Comparison of ENCODE assay signal across 8 cellular contexts in the genomic region with DNA sequence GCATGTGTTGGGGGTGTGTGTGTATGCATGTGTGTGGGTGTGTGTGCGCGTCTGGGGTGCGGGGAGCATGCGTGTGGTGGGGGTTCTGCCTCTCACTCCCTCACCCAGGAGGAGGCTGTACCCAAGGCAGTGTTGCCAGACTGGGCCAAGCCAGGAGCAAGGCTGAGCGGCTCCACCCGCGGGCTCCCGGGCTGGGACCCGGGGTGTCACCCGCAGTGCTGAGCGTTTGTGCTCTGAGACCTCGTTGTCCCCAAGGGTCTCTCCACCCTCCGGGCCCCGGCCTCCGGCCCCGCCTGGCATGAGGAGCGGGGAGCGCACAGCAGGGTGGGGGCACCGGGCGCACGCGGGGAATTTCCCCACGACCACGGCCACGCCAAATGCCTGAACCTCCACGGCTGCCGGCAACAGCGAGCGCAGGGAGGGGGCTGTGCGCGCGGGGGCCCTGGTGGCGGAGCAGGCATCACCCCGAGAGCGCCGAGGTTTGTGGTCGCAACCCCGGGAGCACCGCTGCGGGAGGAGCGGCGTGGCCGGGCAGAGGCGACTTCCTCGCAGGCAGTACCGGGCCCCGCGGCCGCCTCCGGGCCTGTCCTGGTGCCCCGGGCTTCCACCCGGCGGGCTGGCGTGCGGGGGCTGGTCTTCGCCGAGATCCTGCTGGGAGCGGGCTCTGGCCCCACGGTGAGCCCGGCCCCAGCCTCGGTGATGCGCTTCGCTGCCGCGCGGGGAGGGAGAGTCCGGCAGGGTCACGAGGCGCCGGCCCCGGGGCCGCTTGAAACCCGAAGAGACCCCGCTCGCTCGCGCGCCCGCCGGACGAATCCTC. TPM values are rescaled to one million over a fixed set of nuclear protein-coding genes. Genes with fewer than 3 reads are reported as not detected.
DNase-seq lines count a peak whose midpoint lies in the region; ATAC-seq and TF ChIP-seq lines count a peak whose summit lies in the region.

No MANE protein-coding gene starts in this region.

- CTCF ChIA-PET in CD4-positive, alpha-beta T cell (lab: Charles Lee), result no interaction called here

- peaks cover 5% of the 10 kb centered on the region for H3K36me3 Mint-ChIP-seq in CD4-positive, alpha-beta T cell (ENCODE audit: low read depth)

- H3K4me1 Mint-ChIP-seq in CD4-positive, alpha-beta T cell (ENCODE audit: low read depth), result peaks cover 10% of the 10 kb centered on the region

- peaks cover 33% of the 10 kb centered on the region for H3K27me3 ChIP-seq in CD4-positive, alpha-beta T cell (ENCODE audit: control insufficient read depth, insufficient read depth, low read length)
- peaks cover 16% of the 10 kb centered on the region for H3K27me3 ChIP-seq in RWPE2 (ENCODE audit: insufficient read depth, poor library complexity, severe bottlenecking)
- no peaks in the 10 kb centered on the region for H3K27me3 ChIP-seq in endocrine pancreas (ENCODE audit: control insufficient read depth, insufficient read depth, low read length)
- H3K27me3 ChIP-seq in HAP-1 (ENCODE audit: low read depth), result no peaks in the 10 kb centered on the region

- peak; percentile 57 for ATAC-seq in CD4-positive, alpha-beta T cell (ENCODE audit: poor library complexity)
- ATAC-seq in RWPE2 (ENCODE audit: low read depth) (peak; percentile 69), mucosa of descending colon (peak; percentile 51), GM21515 (IDR thresholded peaks at IDR 0.05; ENCODE audit: unreplicated experiment) (no peak), GM19023 (IDR thresholded peaks at IDR 0.05; ENCODE audit: unreplicated experiment) (no peak)

- H3K4me1 ChIP-seq in RWPE2 (ENCODE audit: insufficient read depth, poor library complexity, severe bottlenecking), result no peaks in the 10 kb centered on the region
- no peaks in the 10 kb centered on the region for H3K4me1 ChIP-seq in endocrine pancreas (ENCODE audit: control insufficient read depth, insufficient read depth, low read length)
- H3K4me1 ChIP-seq in mucosa of descending colon (ENCODE audit: low read depth), result peaks cover 13% of the 10 kb centered on the region
- no peaks in the 10 kb centered on the region for H3K4me1 ChIP-seq in HAP-1

- POLR2A ChIA-PET in CD4-positive, alpha-beta T cell (lab: Charles Lee), result interaction anchor here (1.7 to 2.1 kb wide), 2 partner anchors 8 to 10 kb away, joined by 7 to 8 read pairs; a partner anchor contains a TSS

- peaks cover 25% of the 10 kb centered on the region for H3K27me3 Mint-ChIP-seq in CD4-positive, alpha-beta T cell

- in situ Hi-C loops in HAP-1 (cut with MboI; ENCODE audit: low sequenced_read_pairs), result no loop called here

- TF ChIP-seq CTCF in CD4-positive, alpha-beta T cell (IDR thresholded peaks at IDR 0.05), result no peak
- TF ChIP-seq CTCF in RWPE2 (IDR thresholded peaks at IDR 0.05; ENCODE audit: poor library complexity, severe bottlenecking) (no peak), mucosa of descending colon (IDR thresholded peaks at IDR 0.05) (no peak)

- H3K9ac ChIP-seq in endocrine pancreas (ENCODE audit: control insufficient read depth, insufficient read depth, low read length), result peak overlapping the region; percentile 35

- DNase-seq in CD4-positive, alpha-beta T cell, result peak in 3 of 10 experiments; percentile 17 to 42 (median 19)
- peak; percentile 69 for DNase-seq in RWPE2 (ENCODE audit: low spot score)
- no peak for DNase-seq in mucosa of descending colon
- no peak for DNase-seq in NOMO-1 treated with DMSO at 0.1 percent for 48 hours (lab: John Stamatoyannopoulos, UW; ENCODE audit: unreplicated experiment)
- DNase-seq in HAP-1 (ENCODE audit: low spot score in 2 of 2), result no peak

- peaks cover 6% of the 10 kb centered on the region; the same call in 1 of the 2 replicates for H3K36me3 ChIP-seq in RWPE2 (ENCODE audit: low read depth)
- H3K36me3 ChIP-seq in endocrine pancreas (ENCODE audit: control insufficient read depth, insufficient read depth, low read length), result peaks cover 1% of the 10 kb centered on the region
- no peaks in the 10 kb centered on the region for H3K36me3 ChIP-seq in mucosa of descending colon (ENCODE audit: low read depth)
- peaks cover 4% of the 10 kb centered on the region; the same call in 1 of the 2 replicates for H3K36me3 ChIP-seq in HAP-1 (replicated peaks)

- no peak overlapping the region for H3K27ac ChIP-seq in CD4-positive, alpha-beta T cell (ENCODE audit: low read depth, low read length)
- no peak overlapping the region for H3K27ac ChIP-seq in RWPE2 (ENCODE audit: poor library complexity, severe bottlenecking)

- no peaks in the 10 kb centered on the region for H3K9me3 ChIP-seq in CD4-positive, alpha-beta T cell (ENCODE audit: control insufficient read depth, low read length)
- H3K9me3 ChIP-seq in RWPE2 (ENCODE audit: severe bottlenecking) (no peaks in the 10 kb centered on the region), endocrine pancreas (ENCODE audit: control insufficient read depth, low read length) (no peaks in the 10 kb centered on the region), mucosa of descending colon (no peaks in the 10 kb centered on the region), HAP-1 (no peaks in the 10 kb centered on the region)

- H3K9me3 Mint-ChIP-seq in CD4-positive, alpha-beta T cell, result no peaks in the 10 kb centered on the region

- intact Hi-C loops in CD4-positive, alpha-beta T cell (cut with DNase I, micrococcal nuclease), result loop anchor here in 1 of 2 experiments (5.0 to 10.0 kb wide), 2 partner anchors 1006 to 1168 kb away; no protein-coding TSS in a partner anchor
- intact Hi-C loops in mucosa of descending colon (cut with DNase I, micrococcal nuclease), result no loop called here

- no peak overlapping the region for H3K27ac Mint-ChIP-seq in CD4-positive, alpha-beta T cell

- peak overlapping the region; percentile 77 for H3K4me3 Mint-ChIP-seq in CD4-positive, alpha-beta T cell

- H3K4me3 ChIP-seq in RWPE2 (ENCODE audit: severe bottlenecking), result peak overlapping the region; percentile 25
- H3K4me3 ChIP-seq in endocrine pancreas (ENCODE audit: control insufficient read depth, insufficient read depth, low read length), result no peak overlapping the region
- H3K4me3 ChIP-seq in mucosa of descending colon, result no peak overlapping the region
- H3K4me3 ChIP-seq in HAP-1, result no peak overlapping the region

RNA-seq across cellular contexts. Expression of a gene that starts 7.4 kb away (rescaled TPM):
- total RNA-seq in CD4-positive, alpha-beta T cell, result not detected
- under 1 TPM in 2 of 3 donors, not detected in 1; 0.22 to 0.32 TPM for total RNA-seq in mucosa of descending colon

Comparison
In these comparisons a context has a peak if more than half of its experiments do, and no peak if none do; other contexts are left out.
1. ATAC-seq: peak in CD4-positive, alpha-beta T cell (single experiment), RWPE2 (single experiment) and mucosa of descending colon (single experiment); none in GM21515 (single experiment) and GM19023 (single experiment).